ENCODE assay signal across 10 cellular contexts in the genomic region with DNA sequence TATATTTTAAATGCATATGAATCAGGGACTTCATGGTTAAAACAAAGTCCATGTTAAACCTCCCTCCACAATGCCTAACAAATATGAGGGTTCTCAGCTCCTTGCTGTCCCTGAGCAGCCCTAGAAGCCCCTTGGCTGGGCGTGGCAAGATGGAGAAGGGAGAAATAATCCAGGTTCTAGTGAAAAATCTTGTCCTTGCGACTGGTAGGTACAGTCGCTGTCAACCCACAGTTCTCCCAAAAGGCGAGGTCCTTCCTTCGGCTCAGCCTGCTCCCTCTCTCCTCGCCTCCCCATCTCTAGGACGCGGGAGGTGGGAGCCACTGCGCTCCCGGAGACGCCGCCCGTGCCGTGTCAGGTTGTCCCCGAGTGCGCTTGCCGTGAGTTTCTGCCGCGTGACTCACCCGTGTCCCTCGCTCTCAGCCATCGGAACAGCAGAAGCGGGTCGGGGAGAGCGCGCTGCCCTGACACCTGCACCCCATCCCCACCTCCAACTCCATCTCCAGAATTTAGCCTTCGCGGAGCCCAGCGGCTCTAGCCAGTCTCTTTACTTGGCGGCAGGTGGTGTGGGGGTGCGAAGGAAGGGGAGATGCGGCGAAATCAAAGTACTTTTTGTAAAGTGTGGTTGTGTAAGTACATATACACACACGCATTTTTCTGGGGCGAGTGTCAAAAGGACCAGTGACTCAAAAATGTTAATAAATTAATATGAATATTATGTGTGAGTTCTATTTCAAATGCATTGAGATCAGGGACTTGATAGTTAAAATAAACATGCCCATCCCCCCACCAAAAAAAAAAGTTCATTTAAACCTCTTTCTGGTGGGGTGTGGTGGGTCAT.
DNase-seq lines count a peak whose midpoint lies in the region; ATAC-seq, FAIRE-seq and TF ChIP-seq lines count a peak whose summit lies in the region.
"Had no signal": no experiment of that assay in that cellular context is flagged by ENCODE, and none has a peak within 500 bp of the region (broad histone marks: within the 10 kb centered on the region; RNA-seq: fewer than 3 reads in every experiment).

No MANE protein-coding gene starts in this region.

- intact Hi-C loops in left colon (cut with DNase I, micrococcal nuclease): no loop called here

- ATAC-seq in left colon (peak; percentile 69), GM18858 (IDR thresholded peaks at IDR 0.05; ENCODE audit: unreplicated experiment) (no peak)
- ATAC-seq in stimulated activated naive CD8-positive, alpha-beta T cell treated with anti-CD3 and anti-CD28 coated beads, Interleukin-15, Interleukin-2, amounts not matched to agents 100 U/mL and 50 U/mL, for 24 hours: no peak

- peak overlapping the region; percentile 42 for H3K4me3 ChIP-seq in choroid plexus epithelial cell (ENCODE audit: low read depth, low read length)

- no peak for TF ChIP-seq CTCF in choroid plexus epithelial cell (conservative IDR thresholded peaks at IDR 0.05; ENCODE audit: low read depth, low read length)

- TF ChIP-seq POLR2A in GM12891 (IDR thresholded peaks at IDR 0.05; ENCODE audit: low read depth, low read length): no peak

- no peak for FAIRE-seq in GM12891 (lab: Jason Lieb, UNC)
- FAIRE-seq: TTC549 had no signal

- peak; percentile 53 for DNase-seq in HT-29 (ENCODE audit: low spot score)
- DNase-seq in choroid plexus epithelial cell (ENCODE audit: low read depth): no peak
- peak in 1 of 2 donors; percentile 29 for DNase-seq in left colon
- peak; percentile 4 for DNase-seq in stimulated activated naive CD8-positive, alpha-beta T cell treated with anti-CD3 and anti-CD28 coated beads, Interleukin-15, Interleukin-2, amounts not matched to agents 100 U/mL and 50 U/mL, for 24 hours
- DNase-seq in GM12891 (ENCODE audit: insufficient read length, low spot score): no peak
- DNase-seq in NCI-H187 (lab: John Stamatoyannopoulos, UW): no peak
- no peak for DNase-seq in NCI-H1417 (lab: John Stamatoyannopoulos, UW)
- DNase-seq: NCI-H2029 had no signal

TF ChIP-seq in GM12891, 5 proteins besides CTCF, POLR2A, EP300 and RAD21:
- TF ChIP-seq POLR2AphosphoS5 (IDR thresholded peaks at IDR 0.05; ENCODE audit: low read depth, low read length) (no peak), PAX5 (IDR thresholded peaks at IDR 0.05; ENCODE audit: insufficient read depth, low read length, severe bottlenecking) (no peak), POU2F2 (IDR thresholded peaks at IDR 0.05; ENCODE audit: low read depth, low read length) (no peak), TAF1 (IDR thresholded peaks at IDR 0.05; ENCODE audit: low read depth, low read length) (no peak), SPI1 (IDR thresholded peaks at IDR 0.05; ENCODE audit: low read depth, low read length) (no peak)

Comparison
In these comparisons a context has a peak if more than half of its experiments do, and no peak if none do; other contexts are left out.
1. DNase-seq: peak in HT-29 (single experiment) and stimulated activated naive CD8-positive, alpha-beta T cell treated with anti-CD3 and anti-CD28 coated beads, Interleukin-15, Interleukin-2, amounts not matched to agents 100 U/mL and 50 U/mL, for 24 hours (single experiment); none in choroid plexus epithelial cell (single experiment), GM12891 (single experiment), NCI-H187 (0 of 2) and NCI-H1417 (0 of 3).